1 cellular context compared by ENCODE assay signal in genomic region chrX:69503228-69503834, GRCh38.
TF ChIP-seq lines count a peak whose summit lies in the region.

No MANE protein-coding gene starts in this region.

TF ChIP-seq in GM23338, 12 proteins besides CTCF, POLR2A, EP300 and RAD21 (continued from another document):
- no peak for TF ChIP-seq ETS1 (IDR thresholded peaks at IDR 0.05)
TF ChIP-seq in GM23338: peak in this region for 0.
